6 cellular contexts compared by ENCODE assay signal in the genomic region with DNA sequence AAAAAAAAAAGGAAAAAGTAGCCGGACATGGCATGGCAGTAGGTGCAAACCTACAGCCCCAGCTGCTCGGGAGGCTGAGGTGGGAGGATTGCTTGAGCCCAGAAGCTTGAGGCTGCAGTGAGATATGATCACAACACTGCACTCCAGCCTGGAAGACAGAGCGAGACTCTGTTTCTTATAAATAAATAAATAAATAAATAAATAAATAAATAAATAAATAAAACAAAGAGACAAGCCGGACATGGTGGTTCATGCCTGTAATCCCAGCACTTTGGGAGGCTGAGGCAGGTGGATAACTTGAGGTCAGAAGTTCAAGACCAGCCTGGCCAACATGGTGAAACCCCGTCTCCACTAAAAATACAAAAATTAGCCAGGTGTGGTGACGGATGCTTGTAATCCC. TPM values are rescaled to one million over a fixed set of nuclear protein-coding genes. Genes with fewer than 3 reads are reported as not detected.
DNase-seq lines count a peak whose midpoint lies in the region; ATAC-seq and TF ChIP-seq lines count a peak whose summit lies in the region.
"Not testable (repeated sequence)": the region's sequence is repeated elsewhere in the genome, so short reads cannot be mapped to it uniquely, and the experiment has no call there.

No MANE protein-coding gene starts in this region.

- H3K4me3 ChIP-seq in HEK293 (ENCODE audit: low read depth, low read length); SK-N-SH (ENCODE audit: low read depth in 2 of 2, low read length in 1 of 2); psoas muscle: not testable (repeated sequence)

- H3K27me3 ChIP-seq in SK-N-SH (ENCODE audit: insufficient read depth); layer of hippocampus (ENCODE audit: control insufficient read depth, insufficient read depth, low read length); psoas muscle (ENCODE audit: insufficient read depth in 3 of 3, low read length in 2 of 3): not testable (repeated sequence)

- TF ChIP-seq CTCF in HEK293 (tag by site-specific recombination; IDR thresholded peaks at IDR 0.05); SK-N-SH (IDR thresholded peaks at IDR 0.05); psoas muscle (IDR thresholded peaks at IDR 0.05): not testable (repeated sequence)

- not testable (repeated sequence) for H3K36me3 ChIP-seq in HEK293 (ENCODE audit: control insufficient read depth in 2 of 2, insufficient read depth in 1 of 2, low read length in 2 of 2); SK-N-SH (replicated peaks in 1 of 2; ENCODE audit: control insufficient read depth in 1 of 2, insufficient read depth in 2 of 2, low read length in 1 of 2); psoas muscle (ENCODE audit: insufficient read depth in 1 of 2, low read depth in 1 of 2)

- DNase-seq in SK-N-SH; psoas muscle; substantia nigra (lab: John Stamatoyannopoulos, UW): not testable (repeated sequence)

- H3K9ac ChIP-seq in SK-N-SH: not testable (repeated sequence)

- H4K20me1 ChIP-seq in SK-N-SH (ENCODE audit: insufficient read depth): not testable (repeated sequence)

- CTCF ChIA-PET in HEK293 (lab: Yijun Ruan, JAX): interaction anchor here (0.6 to 7.2 kb wide), 20 partner anchors 10 to 448 kb away, joined by 3 to 133 read pairs (median 5); partner anchors contain the start of genes MDH2, STYXL1 and TMEM120A
- CTCF ChIA-PET in SK-N-SH (lab: Yijun Ruan, JAX): interaction anchor here (0.9 to 21.0 kb wide), 22 partner anchors 9 to 265 kb away, joined by 3 to 774 read pairs (median 7); partner anchors contain the start of genes HSPB1, SRRM3 and YWHAG

- POLR2A ChIA-PET in HEK293 (lab: Yijun Ruan, JAX) (interaction anchor here (0.6 to 1.6 kb wide), 4 partner anchors 20 to 136 kb away, joined by 3 to 6 read pairs (median 4); partner anchors contain the start of gene YWHAG), SK-N-SH (lab: Yijun Ruan, JAX) (interaction anchor here (0.8 to 1.5 kb wide), 6 partner anchors 12 to 137 kb away, joined by 4 to 7 read pairs (median 4); partner anchors contain the start of gene YWHAG)

- not testable (repeated sequence) for H3K9me3 ChIP-seq in HEK293 (ENCODE audit: control insufficient read depth, insufficient read depth, low read depth, low read length); SK-N-SH; psoas muscle

- not testable (repeated sequence) for TF ChIP-seq EP300 in SK-N-SH (IDR thresholded peaks at IDR 0.05; ENCODE audit: borderline replicate concordance in 1 of 2, low read depth in 1 of 2, low read length in 1 of 2)

- H3F3A ChIP-seq in SK-N-SH (replicated peaks; ENCODE audit: insufficient read depth): peaks cover 11% of the 10 kb centered on the region

- ATAC-seq in psoas muscle: not testable (repeated sequence)

- H3K4me2 ChIP-seq in SK-N-SH: not testable (repeated sequence)

- intact Hi-C loops in psoas muscle (cut with DNase I): loop anchor here (1.0 to 2.0 kb wide), 4 partner anchors 22 to 138 kb away; no protein-coding TSS in a partner anchor

- not testable (repeated sequence) for H3K9me2 ChIP-seq in SK-N-SH

- H3K27ac ChIP-seq in HEK293 (ENCODE audit: extremely low read depth, low read depth, low read length); SK-N-SH (ENCODE audit: low read depth in 2 of 2, low read length in 1 of 2): not testable (repeated sequence)
- H3K27ac ChIP-seq in angular gyrus (ENCODE audit: low read depth, low read length) (peak overlapping the region; percentile 52), layer of hippocampus (ENCODE audit: low read depth, low read length) (peak overlapping the region; percentile 43), psoas muscle (peak overlapping the region; percentile 57), substantia nigra (ENCODE audit: low read depth, low read length, poor library complexity, severe bottlenecking) (peak overlapping the region; percentile 45)

- H3K4me1 ChIP-seq in HEK293 (ENCODE audit: control insufficient read depth, insufficient read depth, low read length): not testable (repeated sequence)
- H3K4me1 ChIP-seq in SK-N-SH (ENCODE audit: control insufficient read depth in 1 of 2, insufficient read depth in 2 of 2, low read depth in 1 of 2, low read length in 1 of 2) (peaks cover 4 to 28% of the 10 kb centered on the region in 2 experiments; a peak in 2 of 4 replicates), psoas muscle (peaks cover 20% of the 10 kb centered on the region)

- 56% methylated on average over 6 of the region's 6 CpGs for WGBS in SK-N-SH (ENCODE audit: low lambda C conversion rate)
- 29 to 53% (median 48%) methylated on average over 5 to 6 of the region's 6 CpGs for WGBS in psoas muscle, 3 donors

- TF ChIP-seq RAD21 in SK-N-SH (IDR thresholded peaks at IDR 0.05; ENCODE audit: low read length): not testable (repeated sequence)

- H2AFZ ChIP-seq in SK-N-SH (ENCODE audit: low read depth): not testable (repeated sequence)

- H3K79me2 ChIP-seq in SK-N-SH (ENCODE audit: insufficient read depth): not testable (repeated sequence)

TF ChIP-seq in HEK293, 187 proteins besides CTCF, POLR2A, EP300 and RAD21 (continues in another document):
- 0 out of 2 replicates have a peak, but pooled peaks have one; percentile 42 for TF ChIP-seq ZNF664 (tag by site-specific recombination; IDR thresholded peaks at IDR 0.05)

TF ChIP-seq in SK-N-SH, 30 proteins besides CTCF, POLR2A, EP300 and RAD21:
- 0 out of 2 replicates have a peak, but pooled peaks have one; percentile 0 for TF ChIP-seq GATA2 (CRISPR knock-in tag; IDR thresholded peaks at IDR 0.05)

RNA-seq across cellular contexts. Expression of gene HSPB1, which starts 12.3 kb away (rescaled TPM):
- 439 and 824 TPM in 2 replicates for polyA plus RNA-seq in SK-N-SH (2012; rRNA removed)
- polyA plus RNA-seq in SK-N-SH (2012; cell fraction: cytosol; rRNA removed): 324 and 487 TPM in 2 replicates
- 369 and 776 TPM in 2 replicates for polyA plus RNA-seq in SK-N-SH (2012; cell fraction: nucleus; rRNA removed)
- 1,000 to 10,000 TPM; 2,972 to 5,803 (median 5,243) TPM for total RNA-seq in psoas muscle
- polyA plus RNA-seq in psoas muscle: 1,000 to 10,000 TPM; 1,312 to 4,364 (median 1,775) TPM

RNA-seq across cellular contexts. Expression of gene YWHAG, which starts 44.1 kb away (rescaled TPM):
- polyA plus RNA-seq in SK-N-SH (2012; rRNA removed): 60.4 and 78.0 TPM in 2 replicates
- polyA plus RNA-seq in SK-N-SH (2012; cell fraction: cytosol; rRNA removed): 69.7 and 76.5 TPM in 2 replicates
- 49.2 and 56.0 TPM in 2 replicates for polyA plus RNA-seq in SK-N-SH (2012; cell fraction: nucleus; rRNA removed)
- total RNA-seq in psoas muscle: 100 to 1,000 TPM; 342 to 421 (median 401) TPM
- 100 to 1,000 TPM; 204 to 523 (median 213) TPM for polyA plus RNA-seq in psoas muscle
